In genomic region chr15:34952481-34952880, GRCh38 we compare ENCODE assay signal across 24 cellular contexts. TPM values are rescaled to one million over a fixed set of nuclear protein-coding genes. Genes with fewer than 3 reads are reported as not detected.
DNase-seq lines count a peak whose midpoint lies in the region; ATAC-seq and TF ChIP-seq lines count a peak whose summit lies in the region.
"Had no signal": no experiment of that assay in that cellular context is flagged by ENCODE, and none has a peak within 500 bp of the region (broad histone marks: within the 10 kb centered on the region; RNA-seq: fewer than 3 reads in every experiment).

No MANE protein-coding gene starts in this region.

- no peak overlapping the region for H2AFZ ChIP-seq in GM23248
- H2AFZ ChIP-seq in mesenchymal stem cell (ENCODE audit: low read depth, low read length): no peak overlapping the region
- H2AFZ ChIP-seq: PC-9 had no signal

- no peak overlapping the region for H2AK5ac ChIP-seq in mesenchymal stem cell (ENCODE audit: low read length, severe bottlenecking)

- no peak overlapping the region for H4K8ac ChIP-seq in mesenchymal stem cell (ENCODE audit: low read length)

- H3K14ac ChIP-seq in mesenchymal stem cell (ENCODE audit: low read length in 2 of 2): no peak overlapping the region

- peaks cover 25% of the 10 kb centered on the region for H3K36me3 ChIP-seq in GM23248 (ENCODE audit: low read depth)
- peaks cover 13 to 36% of the 10 kb centered on the region in 2 experiments for H3K36me3 ChIP-seq in mesenchymal stem cell (ENCODE audit: control insufficient read depth in 1 of 2, insufficient read depth in 2 of 2, low read depth in 1 of 2, low read length in 2 of 2)

- H3K79me1 ChIP-seq in mesenchymal stem cell (replicated peaks; ENCODE audit: low read length, poor library complexity, severe bottlenecking): peaks cover 12% of the 10 kb centered on the region

- H4K20me1 ChIP-seq in GM23248 (ENCODE audit: insufficient read depth): no peaks in the 10 kb centered on the region

- DNase-seq in GM23248 (peak; percentile 5), HFFc6 (no peak), dermis blood vessel endothelial cell (peak; percentile 38), mesenchymal stem cell (no peak), GM19238 (ENCODE audit: insufficient read length, low spot score) (no peak)
- DNase-seq: ACHN; CD4-positive, alpha-beta T cell; COR-L47; DMS79; KBM-7; MM.1S; NCI-H1048; NCI-H1436; NCI-H1930; NCI-H226; NCI-H510A treated with DMSO at 0.1 percent for 48 hours; NCI-H748 treated with DMSO at 0.1 percent for 48 hours; PC-9; RPMI8226; SHP77 had no signal

- H3K9me3 ChIP-seq in GM23248 (ENCODE audit: low read depth) (no peaks in the 10 kb centered on the region), mesenchymal stem cell (ENCODE audit: control insufficient read depth, low read length) (no peaks in the 10 kb centered on the region)
- H3K9me3 ChIP-seq: BLaER1, HAP-1 had no signal

- H3K4me1 ChIP-seq in GM23248 (ENCODE audit: insufficient read depth) (peaks cover 9% of the 10 kb centered on the region; the same call in 1 of the 2 replicates), mesenchymal stem cell (ENCODE audit: control insufficient read depth, insufficient read depth, low read depth, low read length) (no peaks in the 10 kb centered on the region)
- H3K4me1 ChIP-seq: BLaER1, HAP-1 had no signal

- H3K4me3 ChIP-seq in GM23248 (no peak overlapping the region), mesenchymal stem cell (ENCODE audit: insufficient read depth in 1 of 2, low read depth in 1 of 2, low read length in 2 of 2) (no peak overlapping the region)
- H3K4me3 ChIP-seq: BLaER1, HAP-1, PC-9 had no signal

- H3K4me3 Mint-ChIP-seq in HFFc6: no peak overlapping the region
- H3K4me3 Mint-ChIP-seq: CD4-positive, alpha-beta T cell had no signal

- H2BK5ac ChIP-seq in mesenchymal stem cell (ENCODE audit: low read depth, low read length, poor library complexity, severe bottlenecking): no peak overlapping the region

- no peak overlapping the region for H3K18ac ChIP-seq in mesenchymal stem cell (ENCODE audit: low read depth in 1 of 2, low read length in 2 of 2)

- H2BK15ac ChIP-seq in mesenchymal stem cell (ENCODE audit: low read depth, poor library complexity, severe bottlenecking): no peak overlapping the region

- H3K4me1 Mint-ChIP-seq in HFFc6 (ENCODE audit: low read depth): peaks cover 18% of the 10 kb centered on the region

- no peaks in the 10 kb centered on the region for H3K9me3 Mint-ChIP-seq in HFFc6
- H3K9me3 Mint-ChIP-seq: CD4-positive, alpha-beta T cell had no signal

- peaks cover 20% of the 10 kb centered on the region for H3K36me3 Mint-ChIP-seq in HFFc6 (ENCODE audit: low read depth)

- peaks cover 15% of the 10 kb centered on the region; the same call in 1 of the 2 replicates for H3F3A ChIP-seq in GM23248 (ENCODE audit: insufficient read depth)

- no peak overlapping the region for H3K23ac ChIP-seq in mesenchymal stem cell (ENCODE audit: low read length in 2 of 2)

- no peak overlapping the region for H2BK120ac ChIP-seq in mesenchymal stem cell (ENCODE audit: low read depth, low read length)

- in situ Hi-C loops in GM23248 (cut with MboI): no loop called here

- H3K27me3 ChIP-seq in GM23248 (replicated peaks; ENCODE audit: insufficient read depth) (no peaks in the 10 kb centered on the region), mesenchymal stem cell (ENCODE audit: control insufficient read depth in 1 of 2, insufficient read depth in 1 of 2, low read length in 2 of 2) (no peaks in the 10 kb centered on the region)
- H3K27me3 ChIP-seq: BLaER1 had no signal

- H3K27me3 Mint-ChIP-seq in HFFc6 (ENCODE audit: insufficient read depth): no peaks in the 10 kb centered on the region
- H3K27me3 Mint-ChIP-seq: CD4-positive, alpha-beta T cell had no signal

- no peak for TF ChIP-seq CTCF in HFFc6 (IDR thresholded peaks at IDR 0.05)

- no peak overlapping the region for H3K27ac ChIP-seq in GM23248
- H3K27ac ChIP-seq in mesenchymal stem cell (ENCODE audit: low read length, poor library complexity, severe bottlenecking): no peak overlapping the region
- H3K27ac ChIP-seq: BLaER1, PC-9 had no signal

- H3K9ac ChIP-seq in GM23248 (no peak overlapping the region), mesenchymal stem cell (ENCODE audit: low read length) (peak overlapping the region; percentile 8)
- H3K9ac ChIP-seq: BLaER1 had no signal

- no peak for ATAC-seq in esophagus mucosa
- no peak for ATAC-seq in GM18520 (IDR thresholded peaks at IDR 0.05; ENCODE audit: unreplicated experiment)

- H3K9me2 ChIP-seq in GM23248 (ENCODE audit: insufficient read depth): no peaks in the 10 kb centered on the region

- H3K4ac ChIP-seq in mesenchymal stem cell (ENCODE audit: low read depth in 1 of 2, low read length in 2 of 2): no peak overlapping the region

- H3K27ac Mint-ChIP-seq in HFFc6: peak overlapping the region; percentile 18; the same call in 1 of the 2 replicates
- H3K27ac Mint-ChIP-seq: CD4-positive, alpha-beta T cell had no signal

- peaks cover 39% of the 10 kb centered on the region for H3K79me2 ChIP-seq in GM23248 (ENCODE audit: insufficient read depth)

- H4K91ac ChIP-seq in mesenchymal stem cell (ENCODE audit: low read length): no peak overlapping the region

- no peak overlapping the region for H2BK12ac ChIP-seq in mesenchymal stem cell (ENCODE audit: low read length in 2 of 2)

- peak overlapping the region; percentile 0 for H3K4me2 ChIP-seq in GM23248 (ENCODE audit: unreplicated experiment)
- no peak overlapping the region for H3K4me2 ChIP-seq in mesenchymal stem cell (ENCODE audit: low read length, poor library complexity, severe bottlenecking)
- H3K4me2 ChIP-seq: BLaER1, PC-9 had no signal

RNA-seq across cellular contexts. Expression of gene AQR, which starts 17.1 kb away (rescaled TPM):
- total RNA-seq in GM23248 (2014; rRNA removed; shearing (Covaris generic)): 17.8 and 18.2 TPM in 2 replicates
- 14.3 and 14.7 TPM in 2 replicates for polyA plus RNA-seq in GM23248 (2016; fragmentation: Nextera tagmentation; extraction: Ambion mirVana)
- 10 to 100 TPM; 24.9 to 31.1 (median 28.9) TPM for total RNA-seq in HFFc6 (2021; fragmentation: NEBNext Ultra II Directional; extraction: Animal tissue kit (Norgen Biotek cat#: 25700))
- 30.0 and 36.7 TPM in 2 replicates for total RNA-seq in dermis blood vessel endothelial cell
- polyA plus RNA-seq in mesenchymal stem cell (2013, experiment 1 of 2): 13.2 TPM
- 11.4 TPM for polyA plus RNA-seq in mesenchymal stem cell (2013, experiment 2 of 2)
- 28.7 TPM for total RNA-seq in esophagus mucosa

RNA-seq across cellular contexts. Expression of gene ZNF770, which starts 35.6 kb away (rescaled TPM):
- 30.2 and 32.1 TPM in 2 replicates for total RNA-seq in GM23248 (2014; rRNA removed; shearing (Covaris generic))
- polyA plus RNA-seq in GM23248 (2016; fragmentation: Nextera tagmentation; extraction: Ambion mirVana): 92.5 and 93.6 TPM in 2 replicates
- 10 to 100 TPM; 25.5 to 35.2 (median 30.4) TPM for total RNA-seq in HFFc6 (2021; fragmentation: NEBNext Ultra II Directional; extraction: Animal tissue kit (Norgen Biotek cat#: 25700))
- total RNA-seq in dermis blood vessel endothelial cell (26.5 and 41.0 TPM in 2 replicates), esophagus mucosa (114 TPM)
- 17.9 TPM for polyA plus RNA-seq in mesenchymal stem cell (2013, experiment 1 of 2)
- 18.7 TPM for polyA plus RNA-seq in mesenchymal stem cell (2013, experiment 2 of 2)

Comparison
In these comparisons a context has a peak if more than half of its experiments do, and no peak if none do; other contexts are left out.
1. DNase-seq: peak in GM23248 (single experiment) and dermis blood vessel endothelial cell (single experiment); none in HFFc6 (single experiment), mesenchymal stem cell (single experiment) and GM19238 (single experiment).